1 cellular context compared by ENCODE assay signal in the genomic region with DNA sequence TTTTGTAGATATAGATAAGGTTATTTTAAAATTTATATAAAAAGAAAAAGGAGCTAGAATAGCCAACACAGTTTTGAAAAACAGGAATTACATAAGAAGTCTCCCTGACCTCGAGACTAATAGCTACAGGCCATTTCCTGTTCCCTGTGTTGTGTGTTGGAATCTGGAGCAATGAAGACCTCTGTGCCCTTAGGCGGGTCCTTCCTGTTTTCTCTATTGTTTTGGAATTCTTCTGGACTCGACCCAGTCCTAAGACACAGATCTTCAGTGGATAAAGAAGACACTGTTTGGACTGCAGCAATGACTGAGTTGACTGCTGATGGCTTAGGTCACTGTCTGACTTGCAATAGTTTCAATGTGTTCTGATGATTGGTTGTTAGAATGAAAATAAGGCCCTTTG.
TF ChIP-seq lines count a peak whose summit lies in the region.

No MANE protein-coding gene starts in this region.

TF ChIP-seq in HepG2, 621 proteins besides CTCF, POLR2A, EP300 and RAD21:
- TF ChIP-seq MAZ (IDR thresholded peaks at IDR 0.05; ENCODE audit: borderline replicate concordance, low read depth, low read length) (no peak), MAZ (CRISPR knock-in tag; IDR thresholded peaks at IDR 0.05; ENCODE audit: low read depth) (no peak), ETV5 (CRISPR knock-in tag; IDR thresholded peaks at IDR 0.05; ENCODE audit: borderline replicate concordance) (peak; percentile 52; the same call in 1 of the 2 replicates), SOX13 (IDR thresholded peaks at IDR 0.05) (no peak), SOX13 (CRISPR knock-in tag; conservative IDR thresholded peaks at IDR 0.05 in 1 of 2, IDR thresholded peaks at IDR 0.05 in 1 of 2) (0 out of 4 replicates have a peak, but pooled peaks of 1 of the 2 experiments have one; percentile 48), CBX1 (IDR thresholded peaks at IDR 0.05; ENCODE audit: low read depth) (no peak), NR2F6 (IDR thresholded peaks at IDR 0.05) (no peak; the same call in 1 of the 2 replicates), NR2F6 (CRISPR knock-in tag; IDR thresholded peaks at IDR 0.05) (0 out of 2 replicates have a peak, but pooled peaks have one; percentile 11), RARA (CRISPR knock-in tag; IDR thresholded peaks at IDR 0.05) (peak; percentile 40; the same call in 1 of the 2 replicates), RXRB (CRISPR knock-in tag; IDR thresholded peaks at IDR 0.05; ENCODE audit: borderline replicate concordance) (0 out of 2 replicates have a peak, but pooled peaks have one; percentile 11), SOX5 (CRISPR knock-in tag; IDR thresholded peaks at IDR 0.05; ENCODE audit: borderline replicate concordance) (peak; percentile 66; the same call in 1 of the 2 replicates), ELF3 (CRISPR knock-in tag; IDR thresholded peaks at IDR 0.05) (peak; percentile 48; the same call in 1 of the 2 replicates), SP2 (CRISPR knock-in tag; IDR thresholded peaks at IDR 0.05) (no peak), GABPA (IDR thresholded peaks at IDR 0.05; ENCODE audit: low read depth, low read length) (no peak), GABPA (CRISPR knock-in tag; IDR thresholded peaks at IDR 0.05; ENCODE audit: low read depth) (peak; percentile 47; the same call in 1 of the 2 replicates), JUNB (CRISPR knock-in tag; IDR thresholded peaks at IDR 0.05; ENCODE audit: borderline replicate concordance) (no peak)
- TF ChIP-seq, protein P1, sequence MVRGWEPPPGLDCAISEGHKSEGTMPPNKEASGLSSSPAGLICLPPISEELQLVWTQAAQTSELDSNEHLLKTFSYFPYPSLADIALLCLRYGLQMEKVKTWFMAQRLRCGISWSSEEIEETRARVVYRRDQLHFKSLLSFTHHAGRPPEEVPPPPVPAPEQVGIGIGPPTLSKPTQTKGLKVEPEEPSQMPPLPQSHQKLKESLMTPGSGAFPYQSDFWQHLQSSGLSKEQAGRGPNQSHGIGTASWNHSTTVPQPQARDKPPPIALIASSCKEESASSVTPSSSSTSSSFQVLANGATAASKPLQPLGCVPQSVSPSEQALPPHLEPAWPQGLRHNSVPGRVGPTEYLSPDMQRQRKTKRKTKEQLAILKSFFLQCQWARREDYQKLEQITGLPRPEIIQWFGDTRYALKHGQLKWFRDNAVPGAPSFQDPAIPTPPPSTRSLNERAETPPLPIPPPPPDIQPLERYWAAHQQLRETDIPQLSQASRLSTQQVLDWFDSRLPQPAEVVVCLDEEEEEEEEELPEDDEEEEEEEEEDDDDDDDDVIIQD (CRISPR knock-in tag; IDR thresholded peaks at IDR 0.05; ENCODE audit: low read depth) = peak; percentile 39; the same call in 1 of the 2 replicates
- TF ChIP-seq, protein P2, sequence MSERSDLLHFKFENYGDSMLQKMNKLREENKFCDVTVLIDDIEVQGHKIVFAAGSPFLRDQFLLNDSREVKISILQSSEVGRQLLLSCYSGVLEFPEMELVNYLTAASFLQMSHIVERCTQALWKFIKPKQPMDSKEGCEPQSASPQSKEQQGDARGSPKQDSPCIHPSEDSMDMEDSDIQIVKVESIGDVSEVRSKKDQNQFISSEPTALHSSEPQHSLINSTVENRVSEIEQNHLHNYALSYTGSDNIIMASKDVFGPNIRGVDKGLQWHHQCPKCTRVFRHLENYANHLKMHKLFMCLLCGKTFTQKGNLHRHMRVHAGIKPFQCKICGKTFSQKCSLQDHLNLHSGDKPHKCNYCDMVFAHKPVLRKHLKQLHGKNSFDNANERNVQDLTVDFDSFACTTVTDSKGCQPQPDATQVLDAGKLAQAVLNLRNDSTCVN (CRISPR knock-in tag; IDR thresholded peaks at IDR 0.05; ENCODE audit: borderline replicate concordance) = peak; percentile 91; the same call in 1 of the 2 replicates
- TF ChIP-seq, protein P3, sequence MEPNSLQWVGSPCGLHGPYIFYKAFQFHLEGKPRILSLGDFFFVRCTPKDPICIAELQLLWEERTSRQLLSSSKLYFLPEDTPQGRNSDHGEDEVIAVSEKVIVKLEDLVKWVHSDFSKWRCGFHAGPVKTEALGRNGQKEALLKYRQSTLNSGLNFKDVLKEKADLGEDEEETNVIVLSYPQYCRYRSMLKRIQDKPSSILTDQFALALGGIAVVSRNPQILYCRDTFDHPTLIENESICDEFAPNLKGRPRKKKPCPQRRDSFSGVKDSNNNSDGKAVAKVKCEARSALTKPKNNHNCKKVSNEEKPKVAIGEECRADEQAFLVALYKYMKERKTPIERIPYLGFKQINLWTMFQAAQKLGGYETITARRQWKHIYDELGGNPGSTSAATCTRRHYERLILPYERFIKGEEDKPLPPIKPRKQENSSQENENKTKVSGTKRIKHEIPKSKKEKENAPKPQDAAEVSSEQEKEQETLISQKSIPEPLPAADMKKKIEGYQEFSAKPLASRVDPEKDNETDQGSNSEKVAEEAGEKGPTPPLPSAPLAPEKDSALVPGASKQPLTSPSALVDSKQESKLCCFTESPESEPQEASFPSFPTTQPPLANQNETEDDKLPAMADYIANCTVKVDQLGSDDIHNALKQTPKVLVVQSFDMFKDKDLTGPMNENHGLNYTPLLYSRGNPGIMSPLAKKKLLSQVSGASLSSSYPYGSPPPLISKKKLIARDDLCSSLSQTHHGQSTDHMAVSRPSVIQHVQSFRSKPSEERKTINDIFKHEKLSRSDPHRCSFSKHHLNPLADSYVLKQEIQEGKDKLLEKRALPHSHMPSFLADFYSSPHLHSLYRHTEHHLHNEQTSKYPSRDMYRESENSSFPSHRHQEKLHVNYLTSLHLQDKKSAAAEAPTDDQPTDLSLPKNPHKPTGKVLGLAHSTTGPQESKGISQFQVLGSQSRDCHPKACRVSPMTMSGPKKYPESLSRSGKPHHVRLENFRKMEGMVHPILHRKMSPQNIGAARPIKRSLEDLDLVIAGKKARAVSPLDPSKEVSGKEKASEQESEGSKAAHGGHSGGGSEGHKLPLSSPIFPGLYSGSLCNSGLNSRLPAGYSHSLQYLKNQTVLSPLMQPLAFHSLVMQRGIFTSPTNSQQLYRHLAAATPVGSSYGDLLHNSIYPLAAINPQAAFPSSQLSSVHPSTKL (CRISPR knock-in tag; IDR thresholded peaks at IDR 0.05) = peak; percentile 35; the same call in 1 of the 2 replicates
